Comparison of ENCODE assay signal across 7 cellular contexts in the genomic region with DNA sequence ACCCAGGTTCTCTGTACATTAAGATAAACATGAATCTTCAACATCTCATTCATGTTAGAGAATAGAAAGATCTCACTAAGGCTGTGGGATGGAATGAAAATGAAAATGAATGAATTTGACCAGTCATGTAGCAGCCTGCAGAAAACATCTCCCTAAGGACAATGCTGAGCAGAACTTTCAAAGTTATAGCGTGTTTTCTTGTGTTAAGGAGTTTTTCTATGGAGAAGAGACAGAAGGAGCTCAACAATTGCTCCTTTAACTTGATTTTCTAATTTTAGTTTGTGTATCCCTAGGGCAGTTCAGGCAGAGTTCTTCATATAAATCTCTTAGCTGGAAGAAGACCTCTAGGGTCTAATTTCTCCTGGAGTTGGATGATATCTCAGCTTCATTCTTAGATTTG. TPM values are rescaled to one million over a fixed set of nuclear protein-coding genes. Genes with fewer than 3 reads are reported as not detected.
"Had no signal": no experiment of that assay in that cellular context is flagged by ENCODE, and none has a peak within 500 bp of the region (broad histone marks: within the 10 kb centered on the region; RNA-seq: fewer than 3 reads in every experiment).

No MANE protein-coding gene starts in this region.

- H3K4me3 ChIP-seq: GM23338 had no signal

- DNase-seq: H9, HCEC 1CT, IMR-90, KBM-7 had no signal

- ATAC-seq: GM23338 had no signal

RNA-seq across cellular contexts. Expression of gene NMS, which starts 47.3 kb away (rescaled TPM):
- total RNA-seq: GM23338, H1, H9, HT-29, IMR-90 had no signal
- polyA plus RNA-seq: GM23338, H1, IMR-90 had no signal
